ENCODE assay signal across 8 cellular contexts in the genomic region with DNA sequence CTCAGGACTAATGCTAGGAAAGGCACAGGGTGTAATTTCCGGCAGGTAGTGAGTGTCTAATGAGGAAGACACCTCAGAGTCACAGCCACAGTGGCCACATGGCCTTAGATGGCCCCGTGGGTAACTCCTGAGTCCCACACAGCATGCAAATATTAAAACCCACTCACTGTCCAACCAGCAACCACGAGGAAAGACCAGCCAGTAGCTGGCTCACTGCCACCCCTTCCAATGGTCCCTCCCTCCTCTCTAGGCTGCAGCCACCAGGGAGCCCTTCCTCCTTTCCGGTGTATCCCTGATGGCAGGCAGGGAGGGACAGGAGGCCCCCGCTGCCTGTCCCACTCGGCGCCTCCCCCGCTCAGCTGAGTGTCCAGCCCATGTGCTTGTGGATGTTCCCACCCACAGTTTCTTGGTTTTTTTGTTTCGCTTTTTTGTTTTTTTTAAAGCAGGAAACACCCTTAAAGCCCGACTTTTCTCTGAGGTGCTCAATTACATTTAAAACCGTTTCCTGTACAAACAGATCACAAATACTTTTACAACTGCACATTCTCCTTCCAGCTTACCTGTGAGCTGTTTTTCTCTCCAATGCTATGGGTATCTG. TPM values are rescaled to one million over a fixed set of nuclear protein-coding genes. Genes with fewer than 3 reads are reported as not detected.
DNase-seq lines count a peak whose midpoint lies in the region; ATAC-seq and TF ChIP-seq lines count a peak whose summit lies in the region.

No MANE protein-coding gene starts in this region.

- peak overlapping the region; percentile 77 to 93 (median 86) for H3K4me3 Mint-ChIP-seq in CD4-positive, alpha-beta memory T cell
- H3K4me3 Mint-ChIP-seq in neural crest cell, result no peak overlapping the region

- CTCF ChIA-PET in CD4-positive, alpha-beta memory T cell (lab: Charles Lee; ENCODE audit: partially characterized antibody), result interaction anchor here (1.8 to 2.2 kb wide), 3 partner anchors 9 to 87 kb away, joined by 8 to 10 read pairs (median 9); partner anchors contain the start of gene BNIP3

- peak overlapping the region; percentile 49 for H3K27ac ChIP-seq in CD4-positive, alpha-beta memory T cell (ENCODE audit: low read depth, low read length)

- H3K27me3 Mint-ChIP-seq in CD4-positive, alpha-beta memory T cell, result no peaks in the 10 kb centered on the region
- H3K27me3 Mint-ChIP-seq in neural crest cell (ENCODE audit: low read depth), result no peaks in the 10 kb centered on the region

- peak overlapping the region; percentile 80 to 95 (median 89) for H3K27ac Mint-ChIP-seq in CD4-positive, alpha-beta memory T cell
- peak overlapping the region; percentile 79 for H3K27ac Mint-ChIP-seq in neural crest cell (ENCODE audit: unreplicated experiment)

- peaks cover 4% of the 10 kb centered on the region for H3K36me3 ChIP-seq in CD4-positive, alpha-beta memory T cell (ENCODE audit: insufficient read depth, low read length)

- H3K4me1 Mint-ChIP-seq in CD4-positive, alpha-beta memory T cell, result peaks cover 45 to 74% (median 60%) of the 10 kb centered on the region in 4 donors
- H3K4me1 Mint-ChIP-seq in neural crest cell, result peaks cover 10% of the 10 kb centered on the region

- DNase-seq in CD4-positive, alpha-beta memory T cell, result peak; percentile 58 to 65 (median 63)
- DNase-seq in NCI-H69 (lab: John Stamatoyannopoulos, UW) (peak; percentile 6), cerebellum (ENCODE audit: low spot score) (peak; percentile 61), neural crest cell (ENCODE audit: low read depth, low spot score) (no peak), NCI-H1930 (lab: John Stamatoyannopoulos, UW) (no peak)

- no peak for TF ChIP-seq CTCF in neural crest cell (conservative IDR thresholded peaks at IDR 0.05)

- H3K36me3 Mint-ChIP-seq in CD4-positive, alpha-beta memory T cell, result peaks cover 27 to 33% of the 10 kb centered on the region in 2 donors
- peaks cover 15% of the 10 kb centered on the region for H3K36me3 Mint-ChIP-seq in neural crest cell (ENCODE audit: low read depth)

- no peaks in the 10 kb centered on the region for H3K9me3 ChIP-seq in CD4-positive, alpha-beta memory T cell (ENCODE audit: control insufficient read depth in 1 of 2, low read length in 2 of 2)

- POLR2A ChIA-PET in CD4-positive, alpha-beta memory T cell (lab: Charles Lee; ENCODE audit: partially characterized antibody), result interaction anchor here (0.6 to 2.5 kb wide), 11 partner anchors 9 to 1475 kb away, joined by 3 to 21 read pairs (median 4); partner anchors contain the start of genes BNIP3 and PPP2R2D

- H3K27me3 ChIP-seq in CD4-positive, alpha-beta memory T cell (ENCODE audit: insufficient read depth, low read length), result no peaks in the 10 kb centered on the region

- ATAC-seq in GM21528 (IDR thresholded peaks at IDR 0.05; ENCODE audit: low FRiP score, unreplicated experiment) (no peak), HG03280 (IDR thresholded peaks at IDR 0.05; ENCODE audit: unreplicated experiment) (no peak), GM18873 (IDR thresholded peaks at IDR 0.05; ENCODE audit: low FRiP score, unreplicated experiment) (no peak)

- H3K4me1 ChIP-seq in CD4-positive, alpha-beta memory T cell (ENCODE audit: insufficient read depth, low read length), result peaks cover 57% of the 10 kb centered on the region

- H3K4me3 ChIP-seq in CD4-positive, alpha-beta memory T cell (ENCODE audit: low read length in 2 of 2), result peak overlapping the region; percentile 14 to 56

- H3K9me3 Mint-ChIP-seq in CD4-positive, alpha-beta memory T cell, result no peaks in the 10 kb centered on the region
- no peaks in the 10 kb centered on the region for H3K9me3 Mint-ChIP-seq in neural crest cell

- intact Hi-C loops in CD4-positive, alpha-beta memory T cell (cut with micrococcal nuclease), result loop anchor here (1.0 to 2.0 kb wide), 2 partner anchors 10 to 72 kb away; partner anchors contain the start of gene PPP2R2D

RNA-seq across cellular contexts. Expression of gene BNIP3, which starts 9.2 kb away (rescaled TPM):
- total RNA-seq in CD4-positive, alpha-beta memory T cell, result 10 to 100 TPM; 29.8 to 31.7 TPM
- 10 to 100 TPM; 33.6 to 37.0 TPM for polyA plus RNA-seq in CD4-positive, alpha-beta memory T cell
- total RNA-seq in cerebellum (31.1 TPM), neural crest cell (26.1 and 33.1 TPM in 2 replicates)

Comparison
In these comparisons a context has a peak if more than half of its experiments do, and no peak if none do; other contexts are left out.
1. DNase-seq: peak in CD4-positive, alpha-beta memory T cell (5 of 5), NCI-H69 (single experiment) and cerebellum (single experiment); none in neural crest cell (single experiment) and NCI-H1930 (0 of 2).